Comparison of ENCODE assay signal across 1 cellular context in genomic region chrX:70452143-70452733, GRCh38.
TF ChIP-seq lines count a peak whose summit lies in the region.

No MANE protein-coding gene starts in this region.

TF ChIP-seq in IMR-90, 13 proteins besides CTCF, POLR2A, EP300 and RAD21:
- peak; percentile 31; the same call in 1 of the 2 replicates for TF ChIP-seq SMC3 (IDR thresholded peaks at IDR 0.05; ENCODE audit: low read depth, low read length)
- TF ChIP-seq MAZ (IDR thresholded peaks at IDR 0.05; ENCODE audit: borderline replicate concordance, low read depth, low read length): no peak
- no peak for TF ChIP-seq NFE2L2 (IDR thresholded peaks at IDR 0.05; ENCODE audit: low read depth, low read length)
TF ChIP-seq in IMR-90: peak in this region for 1.
